In the genomic region with DNA sequence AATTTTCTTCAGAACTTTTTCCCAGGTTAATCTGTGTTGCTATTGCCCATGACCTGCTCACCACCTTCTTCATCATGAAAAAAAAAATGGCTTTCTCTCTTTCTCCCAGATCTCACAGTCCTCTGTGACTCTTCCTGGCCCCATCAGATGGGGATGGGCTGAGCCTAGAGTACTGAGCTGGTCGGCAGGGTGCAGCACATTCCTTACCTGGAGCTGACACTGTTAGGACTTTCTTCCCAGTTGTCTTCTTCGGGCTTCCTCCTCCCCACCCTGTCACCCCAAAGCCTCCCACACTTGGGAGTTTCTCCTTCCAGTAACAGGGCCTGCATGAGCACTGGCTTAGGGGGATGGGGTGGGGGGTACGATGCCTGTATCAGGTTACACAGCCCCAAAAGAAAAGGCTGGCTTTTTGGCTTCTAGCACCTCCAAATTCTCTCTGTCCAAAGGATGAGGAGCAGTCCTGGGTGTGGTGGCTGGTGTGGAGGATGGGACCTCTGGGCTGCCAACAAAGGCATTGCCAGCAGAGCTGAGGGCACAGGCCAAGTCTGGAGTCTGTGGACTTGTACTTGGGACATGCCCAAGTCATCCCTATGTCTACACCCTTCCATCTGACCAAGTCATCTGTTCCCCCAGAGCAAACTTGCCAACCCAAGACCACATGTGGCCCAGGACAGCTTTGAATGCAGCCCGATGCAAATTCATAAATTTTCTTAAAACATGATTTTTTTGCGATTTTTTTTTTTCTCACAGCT, we compare ENCODE assay signal across 20 cellular contexts.
DNase-seq lines count a peak whose midpoint lies in the region; ATAC-seq, FAIRE-seq and TF ChIP-seq lines count a peak whose summit lies in the region.
"Had no signal": no experiment of that assay in that cellular context is flagged by ENCODE, and none has a peak within 500 bp of the region (broad histone marks: within the 10 kb centered on the region; RNA-seq: fewer than 3 reads in every experiment).

No MANE protein-coding gene starts in this region.

- intact Hi-C loops in left ventricle myocardium superior (cut with micrococcal nuclease) (loop anchor here (5.0 kb wide), 1 partner anchor 619 kb away; no protein-coding TSS in a partner anchor), cardiac septum (cut with DNase I) (no loop called here), prostate gland (cut with DNase I) (loop anchor here (10.0 kb wide), 1 partner anchor 622 kb away; no protein-coding TSS in a partner anchor)

- H3K27ac Mint-ChIP-seq in activated naive CD8-positive, alpha-beta T cell treated with anti-CD3 and anti-CD28 coated beads, Interleukin-2, amount 50 U/mL, for 24 hours: no peak overlapping the region

- ATAC-seq in left ventricle myocardium superior: peak; percentile 54
- no peak for ATAC-seq in activated naive CD8-positive, alpha-beta T cell treated with anti-CD3 and anti-CD28 coated beads, Interleukin-2, amount 50 U/mL, for 24 hours
- ATAC-seq: Panc1 had no signal

- H3K4ac ChIP-seq in H1 (replicated peaks; ENCODE audit: insufficient read length, low read depth, low read length): peak overlapping the region; percentile 50

- H2BK120ac ChIP-seq in H1 (replicated peaks; ENCODE audit: low read depth, low read length): no peak overlapping the region

- H4K91ac ChIP-seq in H1 (replicated peaks; ENCODE audit: insufficient read length, low read length): no peak overlapping the region

- no peak overlapping the region for H3K4me3 Mint-ChIP-seq in activated naive CD8-positive, alpha-beta T cell treated with anti-CD3 and anti-CD28 coated beads, Interleukin-2, amount 50 U/mL, for 24 hours

- no peak overlapping the region for H2AK5ac ChIP-seq in H1 (ENCODE audit: low read depth, low read length)

- 0 out of 4 replicates have a peak overlapping the region, but pooled peaks of 1 of the 2 experiments have one; percentile 10 for H3K4me2 ChIP-seq in H1 (ENCODE audit: insufficient read depth in 1 of 2, low read depth in 2 of 2, low read length in 2 of 2)
- H3K4me2 ChIP-seq: SK-N-SH had no signal

- H2BK20ac ChIP-seq in H1 (ENCODE audit: low read length): no peak overlapping the region

- peaks cover 3% of the 10 kb centered on the region for H3K4me1 Mint-ChIP-seq in activated naive CD8-positive, alpha-beta T cell treated with anti-CD3 and anti-CD28 coated beads, Interleukin-2, amount 50 U/mL, for 24 hours

- H4K8ac ChIP-seq in H1 (ENCODE audit: extremely low read depth, insufficient read depth, low read length): no peak overlapping the region

- H3K4me1 ChIP-seq in H1 (replicated peaks in 1 of 4; ENCODE audit: control insufficient read depth in 3 of 4, insufficient read depth in 4 of 4, low read length in 3 of 4): peaks cover 0 to 17% (median 11%) of the 10 kb centered on the region in 4 experiments; a peak in 6 of 7 replicates
- H3K4me1 ChIP-seq in prostate gland (replicated peaks): no peaks in the 10 kb centered on the region

- no peak for TF ChIP-seq POLR2A in H1 (IDR thresholded peaks at IDR 0.05; ENCODE audit: control extremely low read depth in 1 of 2, low read depth in 2 of 2, low read length in 2 of 2)
- no peak for TF ChIP-seq POLR2A in prostate gland (IDR thresholded peaks at IDR 0.05)

- H3K9me3 Mint-ChIP-seq in activated naive CD8-positive, alpha-beta T cell treated with anti-CD3 and anti-CD28 coated beads, Interleukin-2, amount 50 U/mL, for 24 hours: no peaks in the 10 kb centered on the region

- H3K36me3 ChIP-seq in H1 (ENCODE audit: control insufficient read depth in 2 of 4, insufficient read depth in 4 of 4, low read length in 3 of 4) (no peaks in the 10 kb centered on the region), prostate gland (no peaks in the 10 kb centered on the region)
- H3K36me3 ChIP-seq: HAP-1 had no signal

- H2BK5ac ChIP-seq in H1 (ENCODE audit: low read depth, low read length): no peak overlapping the region

- CTCF ChIA-PET in H1 (lab: Charles Lee; ENCODE audit: partially characterized antibody): interaction anchor here (0.5 to 19.6 kb wide), 36 partner anchors 4 to 619 kb away, joined by 3 to 192 read pairs (median 4); no protein-coding TSS in a partner anchor

- H3K23me2 ChIP-seq in H1 (ENCODE audit: low read depth, low read length): no peaks in the 10 kb centered on the region

- TF ChIP-seq CTCF in H1 (IDR thresholded peaks at IDR 0.05; ENCODE audit: control extremely low read depth in 1 of 3, insufficient read depth in 1 of 3, low read depth in 1 of 3, low read length in 3 of 3): no peak
- TF ChIP-seq CTCF in prostate gland (IDR thresholded peaks at IDR 0.05): no peak

- peak overlapping the region; percentile 50; the same call in 1 of the 2 replicates for H2AFZ ChIP-seq in H1 (ENCODE audit: low read length)

- no peak overlapping the region for H3K23ac ChIP-seq in H1 (ENCODE audit: insufficient read length)

- no peak for TF ChIP-seq EP300 in H1 (IDR thresholded peaks at IDR 0.05; ENCODE audit: borderline replicate concordance in 1 of 2, low read depth in 2 of 2, low read length in 2 of 2)

- H4K5ac ChIP-seq in H1 (ENCODE audit: insufficient read length, low read depth, low read length): no peak overlapping the region

- H2BK12ac ChIP-seq in H1 (ENCODE audit: low read depth, low read length): peak overlapping the region; percentile 43; the same call in 1 of the 2 replicates

- H2BK15ac ChIP-seq in H1 (ENCODE audit: low read length): 0 out of 2 replicates have a peak overlapping the region, but pooled peaks have one; percentile 34

- no peaks in the 10 kb centered on the region; the same call in 1 of the 2 replicates for H3K79me1 ChIP-seq in H1 (ENCODE audit: low read depth, low read length)

- H3K36me3 Mint-ChIP-seq in activated naive CD8-positive, alpha-beta T cell treated with anti-CD3 and anti-CD28 coated beads, Interleukin-2, amount 50 U/mL, for 24 hours (ENCODE audit: low read depth): no peaks in the 10 kb centered on the region

- H3K4me3 ChIP-seq in H1 (ENCODE audit: extremely low read depth in 1 of 4, insufficient read depth in 2 of 4, low read depth in 3 of 4, low read length in 4 of 4) (no peak overlapping the region), prostate gland (no peak overlapping the region)
- H3K4me3 ChIP-seq: HAP-1 had no signal

- H3K79me2 ChIP-seq in H1 (ENCODE audit: control insufficient read depth in 1 of 2, insufficient read depth in 2 of 2, low read length in 2 of 2): no peaks in the 10 kb centered on the region

- peaks cover 83% of the 10 kb centered on the region for H3K27me3 Mint-ChIP-seq in activated naive CD8-positive, alpha-beta T cell treated with anti-CD3 and anti-CD28 coated beads, Interleukin-2, amount 50 U/mL, for 24 hours

- H3K27ac ChIP-seq in H1 (ENCODE audit: low read depth, low read length): no peak overlapping the region
- no peak overlapping the region for H3K27ac ChIP-seq in prostate gland

- H3K27me3 ChIP-seq in H1 (replicated peaks in 1 of 4; ENCODE audit: control insufficient read depth in 3 of 4, extremely low read depth in 1 of 4, insufficient read depth in 3 of 4, low read length in 3 of 4): no peaks in the 10 kb centered on the region
- H3K27me3 ChIP-seq in prostate gland (replicated peaks; ENCODE audit: insufficient read depth): no peaks in the 10 kb centered on the region

- POLR2A ChIA-PET in H1 (lab: Charles Lee; ENCODE audit: partially characterized antibody): interaction anchor here (0.6 to 0.9 kb wide), 3 partner anchors 89 to 760 kb away, joined by 3 to 4 read pairs (median 3); a partner anchor contains a TSS

- no peak for FAIRE-seq in H1 (lab: Jason Lieb, UNC)
- FAIRE-seq: A204.1 had no signal

- H3K9ac ChIP-seq in H1 (replicated peaks in 1 of 4; ENCODE audit: extremely low read depth in 1 of 4, low read depth in 3 of 4, low read length in 3 of 4): no peak overlapping the region
- H3K9ac ChIP-seq: SK-N-SH had no signal

- peak in 1 of 2 experiments; percentile 41; a peak in 2 of 4 replicates for TF ChIP-seq RAD21 in H1 (IDR thresholded peaks at IDR 0.05 in 1 of 2, conservative IDR thresholded peaks at IDR 0.05 in 1 of 2; ENCODE audit: low read depth in 2 of 2, low read length in 2 of 2)

- 0 out of 2 replicates have a peak overlapping the region, but pooled peaks have one; percentile 25 for H3K18ac ChIP-seq in H1 (ENCODE audit: extremely low read depth, low read length)

- no peaks in the 10 kb centered on the region for H4K20me1 ChIP-seq in H1 (replicated peaks in 1 of 2; ENCODE audit: control insufficient read depth in 1 of 2, insufficient read depth in 2 of 2, low read length in 2 of 2)

- 72% methylated on average over 4 of the region's 5 CpGs; no CpG with 5 or more reads in 1 of the 2 experiments for WGBS in H1 (ENCODE audit: extremely low coverage in 1 of 2, insufficient coverage in 1 of 2, insufficient read length in 1 of 2, insufficient replicate concordance in 2 of 2, low coverage in 1 of 2, low lambda C conversion rate in 2 of 2, missing lambda C conversion rate in 1 of 2), 2 experiments
- WGBS in prostate gland: 69% methylated on average over 5 of the region's 5 CpGs

- no peak overlapping the region for H3K56ac ChIP-seq in H1 (replicated peaks; ENCODE audit: insufficient read length, low read depth, low read length)

- H3K14ac ChIP-seq in H1 (ENCODE audit: insufficient read length): no peak overlapping the region

- DNase-seq in left ventricle myocardium superior (no peak), cardiac septum (ENCODE audit: low spot score) (no peak), NCI-H446 treated with DMSO at 0.1 percent for 48 hours (lab: John Stamatoyannopoulos, UW) (peak; percentile 61), H1 (ENCODE audit: low read depth in 1 of 2, low spot score in 2 of 2) (no peak), HuH-7.5 (ENCODE audit: low spot score) (no peak), prostate gland (ENCODE audit: low spot score) (no peak), H4 (ENCODE audit: low spot score) (no peak)
- no peak for DNase-seq in activated naive CD8-positive, alpha-beta T cell treated with anti-CD3 and anti-CD28 coated beads, Interleukin-2, amount 50 U/mL, for 24 hours
- DNase-seq: DMS 273 treated with DMSO at 0.1 percent for 48 hours, MM.1S, NCI-H1092 treated with DMSO at 0.1 percent for 48 hours, NCI-H1694, NCI-H2107, NCI-H2227 treated with DMSO at 0.1 percent for 48 hours, NCI-H524 treated with DMSO at 0.1 percent for 48 hours, SHP77, SK-N-SH had no signal

- H3K9me3 ChIP-seq in H1 (ENCODE audit: insufficient read depth in 2 of 2, low read depth in 1 of 2, low read length in 1 of 2) (no peaks in the 10 kb centered on the region), prostate gland (no peaks in the 10 kb centered on the region)
- H3K9me3 ChIP-seq: HAP-1, SK-N-SH had no signal

TF ChIP-seq in H1, 55 proteins besides CTCF, POLR2A, EP300 and RAD21 (continues in another document):
- TF ChIP-seq BRCA1 (IDR thresholded peaks at IDR 0.05; ENCODE audit: low read depth, low read length): no peak
- TF ChIP-seq CBX8 (IDR thresholded peaks at IDR 0.05; ENCODE audit: borderline replicate concordance, low read depth, low read length): no peak
- TF ChIP-seq RXRA (IDR thresholded peaks at IDR 0.05; ENCODE audit: insufficient read depth, low read depth, low read length): no peak
- no peak for TF ChIP-seq RNF2 (IDR thresholded peaks at IDR 0.05; ENCODE audit: borderline replicate concordance, low read depth, low read length, missing control alignments, poor library complexity, severe bottlenecking)
- TF ChIP-seq PHF8 (conservative IDR thresholded peaks at IDR 0.05; ENCODE audit: low read depth, low read length): no peak
- TF ChIP-seq CEBPB (IDR thresholded peaks at IDR 0.05; ENCODE audit: low read depth, low read length): no peak
- TF ChIP-seq SAP30 (IDR thresholded peaks at IDR 0.05; ENCODE audit: insufficient read depth, insufficient replicate concordance, low read length): no peak
